ENCODE assay signal across 8 cellular contexts in genomic region chr13:50125556-50126377, GRCh38.
DNase-seq lines count a peak whose midpoint lies in the region; ATAC-seq lines count a peak whose summit lies in the region.

No MANE protein-coding gene starts in this region.

- H3K36me3 ChIP-seq in effector memory CD4-positive, alpha-beta T cell (ENCODE audit: control insufficient read depth, insufficient read depth, low read length), result no peaks in the 10 kb centered on the region

- ATAC-seq in GM18498 (IDR thresholded peaks at IDR 0.05; ENCODE audit: unreplicated experiment), result peak; percentile 27
- ATAC-seq in activated CD8-positive, alpha-beta memory T cell treated with anti-CD3 and anti-CD28 coated beads, Interleukin-2, amount 10 ng/mL, durations not matched to agents 7 days and 5 days, result peak; percentile 17
- ATAC-seq in HG03439 (IDR thresholded peaks at IDR 0.05; ENCODE audit: unreplicated experiment), result no peak

- peaks cover 37% of the 10 kb centered on the region for H3K27me3 Mint-ChIP-seq in activated CD8-positive, alpha-beta memory T cell treated with anti-CD3 and anti-CD28 coated beads, Interleukin-2, amount 10 ng/mL, durations not matched to agents 7 days and 5 days

- H3K4me3 ChIP-seq in effector memory CD4-positive, alpha-beta T cell (ENCODE audit: insufficient read depth, low read depth, low read length, poor library complexity, severe bottlenecking), result peak overlapping the region; percentile 90

- H3K4me3 Mint-ChIP-seq in activated CD8-positive, alpha-beta memory T cell treated with anti-CD3 and anti-CD28 coated beads, Interleukin-2, amount 10 ng/mL, durations not matched to agents 7 days and 5 days, result peak overlapping the region; percentile 80

- no peaks in the 10 kb centered on the region for H3K9me3 ChIP-seq in effector memory CD4-positive, alpha-beta T cell (ENCODE audit: control insufficient read depth, low read length)

- peaks cover 57% of the 10 kb centered on the region for H3K4me1 Mint-ChIP-seq in activated CD8-positive, alpha-beta memory T cell treated with anti-CD3 and anti-CD28 coated beads, Interleukin-2, amount 10 ng/mL, durations not matched to agents 7 days and 5 days

- H3K4me1 ChIP-seq in effector memory CD4-positive, alpha-beta T cell (ENCODE audit: control insufficient read depth, insufficient read depth, low read length, poor library complexity, severe bottlenecking), result peaks cover 42% of the 10 kb centered on the region

- CTCF ChIA-PET in activated CD8-positive, alpha-beta memory T cell treated with anti-CD3 and anti-CD28 coated beads, Interleukin-2, amount 10 ng/mL, durations not matched to agents 7 days and 5 days (lab: Charles Lee), result interaction anchor here (0.7 to 8.8 kb wide), 5 partner anchors 43 to 786 kb away, joined by 3 to 93 read pairs (median 8); partner anchors contain the start of gene SPRYD7

- peak overlapping the region; percentile 93 for H3K27ac Mint-ChIP-seq in activated CD8-positive, alpha-beta memory T cell treated with anti-CD3 and anti-CD28 coated beads, Interleukin-2, amount 10 ng/mL, durations not matched to agents 7 days and 5 days

- H3K36me3 Mint-ChIP-seq in activated CD8-positive, alpha-beta memory T cell treated with anti-CD3 and anti-CD28 coated beads, Interleukin-2, amount 10 ng/mL, durations not matched to agents 7 days and 5 days, result peaks cover 11% of the 10 kb centered on the region

- H3K9me3 Mint-ChIP-seq in activated CD8-positive, alpha-beta memory T cell treated with anti-CD3 and anti-CD28 coated beads, Interleukin-2, amount 10 ng/mL, durations not matched to agents 7 days and 5 days (ENCODE audit: low read depth), result no peaks in the 10 kb centered on the region

- peak overlapping the region; percentile 99 for H3K27ac ChIP-seq in effector memory CD4-positive, alpha-beta T cell (ENCODE audit: insufficient read depth, low read length, poor library complexity, severe bottlenecking)

- DNase-seq in HuH-7 (ENCODE audit: low spot score) (peak; percentile 86), NOMO-1 treated with dmso at 0.1 percent for 144 hours (lab: John Stamatoyannopoulos, UW; ENCODE audit: unreplicated experiment) (peak; percentile 88), medulla oblongata (ENCODE audit: extremely low spot score) (peak; percentile 93)
- DNase-seq in activated CD8-positive, alpha-beta memory T cell treated with anti-CD3 and anti-CD28 coated beads, Interleukin-2, amount 10 ng/mL, durations not matched to agents 7 days and 5 days, result peak; percentile 82
- peak; percentile 87 to 91 (median 90) for DNase-seq in effector memory CD4-positive, alpha-beta T cell
- peak; percentile 74 to 88 (median 83) for DNase-seq in stimulated activated CD4-positive, alpha-beta T cell treated with anti-CD3 and anti-CD28 coated beads, TNF-alpha, amount 100 ng/mL, for 4 hours (ENCODE audit: low read depth in 3 of 3)

- peaks cover 26% of the 10 kb centered on the region for H3K27me3 ChIP-seq in effector memory CD4-positive, alpha-beta T cell (replicated peaks; ENCODE audit: control insufficient read depth, insufficient read depth, low read length, poor library complexity, severe bottlenecking)
